ENCODE assay signal across 7 cellular contexts in the genomic region with DNA sequence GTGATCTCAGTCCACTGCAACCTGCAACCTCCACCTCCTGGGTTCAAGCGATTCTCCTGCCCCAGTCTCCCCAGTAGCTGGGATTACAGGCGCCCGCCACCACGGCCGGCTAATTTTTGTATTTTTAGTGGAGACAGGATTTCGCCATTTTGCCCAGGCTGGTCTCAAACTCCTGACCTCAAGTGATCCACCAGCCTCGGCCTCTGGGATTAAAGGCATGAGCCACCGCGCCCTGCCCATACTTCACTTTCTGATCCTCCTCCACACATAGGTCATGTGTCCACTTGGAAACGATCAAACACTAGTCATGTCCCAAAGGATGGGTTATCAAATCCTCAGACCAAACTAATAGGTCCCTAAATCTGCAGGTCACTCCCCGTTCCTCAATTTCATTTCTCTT. TPM values are rescaled to one million over a fixed set of nuclear protein-coding genes. Genes with fewer than 3 reads are reported as not detected.
DNase-seq lines count a peak whose midpoint lies in the region; ATAC-seq and TF ChIP-seq lines count a peak whose summit lies in the region.
"Not testable (repeated sequence)": the region's sequence is repeated elsewhere in the genome, so short reads cannot be mapped to it uniquely, and the experiment has no call there.
"Had no signal": no experiment of that assay in that cellular context is flagged by ENCODE, and none has a peak within 500 bp of the region (broad histone marks: within the 10 kb centered on the region; RNA-seq: fewer than 3 reads in every experiment).

No MANE protein-coding gene starts in this region.

- WGBS in heart left ventricle, 4 donors: 88 to 91% (median 90%) methylated on average over 11 of the region's 11 CpGs

- CTCF ChIA-PET in HCT116 (lab: Charles Lee) (interaction anchor here (0.6 to 1.0 kb wide), 2 partner anchors 223 to 250 kb away, joined by 3 read pairs; a partner anchor contains a TSS), MCF 10A (lab: Yijun Ruan, JAX) (interaction anchor here (0.6 to 1.0 kb wide), 2 partner anchors 251 to 712 kb away, joined by 3 to 4 read pairs; a partner anchor contains a TSS)

- H3K27me3 Mint-ChIP-seq in T-helper 2 cell treated with Interferon-gamma antibody and Interleukin-4, amounts not matched to agents 5 μg/mL and 100 μg/mL, for 36 hours (ENCODE audit: low read depth); MCF 10A (ENCODE audit: insufficient read depth, unreplicated experiment): not testable (repeated sequence)

- not testable (repeated sequence) for H4K20me1 ChIP-seq in HCT116 (ENCODE audit: insufficient read depth); neural cell (ENCODE audit: insufficient read depth)

- H3K27me3 ChIP-seq in HCT116 (ENCODE audit: insufficient read depth, low read length); heart left ventricle; neural cell (ENCODE audit: insufficient read depth, low read depth, low read length); uterus: not testable (repeated sequence)

- peak overlapping the region; percentile 89 for H3K9ac ChIP-seq in HCT116 (ENCODE audit: low read length)
- peak overlapping the region; percentile 98 for H3K9ac ChIP-seq in neural cell (ENCODE audit: low read length)

- H3K4me2 ChIP-seq in HCT116 (ENCODE audit: low read length) (peak overlapping the region; percentile 82), neural cell (ENCODE audit: low read length) (peak overlapping the region; percentile 71)

- H3K9me3 ChIP-seq in HCT116 (ENCODE audit: control insufficient read depth in 1 of 2, insufficient read depth in 1 of 2, low read depth in 1 of 2, low read length in 2 of 2); heart left ventricle; neural cell (ENCODE audit: low read length); uterus: not testable (repeated sequence)

- not testable (repeated sequence) for TF ChIP-seq EP300 in neural cell (conservative IDR thresholded peaks at IDR 0.05; ENCODE audit: poor library complexity, severe bottlenecking)

- intact Hi-C loops in HCT116 (cut with micrococcal nuclease); MCF 10A (cut with micrococcal nuclease); uterus (cut with DNase I; ENCODE audit: low total_unique reads): not testable (repeated sequence)
- intact Hi-C loops in heart left ventricle (cut with DNase I): loop anchor here in 1 of 10 donors (2.0 kb wide), 1 partner anchor 19 kb away; a partner anchor contains a TSS

- not testable (repeated sequence) for TF ChIP-seq RAD21 in HCT116 (IDR thresholded peaks at IDR 0.05; ENCODE audit: low read depth); neural cell (conservative IDR thresholded peaks at IDR 0.05)

- TF ChIP-seq CTCF in HCT116 (IDR thresholded peaks at IDR 0.05 in 2 of 3, conservative IDR thresholded peaks at IDR 0.05 in 1 of 3; ENCODE audit: borderline replicate concordance in 1 of 3, insufficient read depth in 1 of 3, low read depth in 2 of 3, low read length in 2 of 3); MCF 10A (IDR thresholded peaks at IDR 0.05; ENCODE audit: unreplicated experiment); heart left ventricle (IDR thresholded peaks at IDR 0.05); neural cell (IDR thresholded peaks at IDR 0.05; ENCODE audit: poor library complexity, severe bottlenecking); uterus (IDR thresholded peaks at IDR 0.05): not testable (repeated sequence)

- H3K36me3 ChIP-seq in HCT116 (ENCODE audit: control insufficient read depth in 1 of 2, insufficient read depth in 2 of 2, low read length in 2 of 2) (peaks cover 13 to 18% of the 10 kb centered on the region in 2 experiments; a peak in 3 of 4 replicates), heart left ventricle (peaks cover 0 to 42% (median 22%) of the 10 kb centered on the region in 9 donors)
- not testable (repeated sequence) for H3K36me3 ChIP-seq in neural cell (ENCODE audit: insufficient read depth, low read length); uterus

- H3F3A ChIP-seq in neural cell (ENCODE audit: insufficient read depth, low read length, poor library complexity, severe bottlenecking): not testable (repeated sequence)

- not testable (repeated sequence) for ATAC-seq in HCT116, heart left ventricle

- not testable (repeated sequence) for H3K9me3 Mint-ChIP-seq in T-helper 2 cell treated with Interferon-gamma antibody and Interleukin-4, amounts not matched to agents 5 μg/mL and 100 μg/mL, for 36 hours; MCF 10A (ENCODE audit: unreplicated experiment)

- not testable (repeated sequence) for DNase-seq in HCT116 (ENCODE audit: low read depth, low spot score); T-helper 2 cell treated with Interferon-gamma antibody and Interleukin-4, amounts not matched to agents 5 μg/mL and 100 μg/mL, for 36 hours (ENCODE audit: low spot score); MCF 10A (ENCODE audit: unreplicated experiment); heart left ventricle; uterus

- TF ChIP-seq POLR2A in HCT116 (IDR thresholded peaks at IDR 0.05; ENCODE audit: borderline replicate concordance, extremely low read depth, insufficient read depth, insufficient read length); heart left ventricle (IDR thresholded peaks at IDR 0.05); uterus (IDR thresholded peaks at IDR 0.05): not testable (repeated sequence)

- H3K27ac Mint-ChIP-seq in T-helper 2 cell treated with Interferon-gamma antibody and Interleukin-4, amounts not matched to agents 5 μg/mL and 100 μg/mL, for 36 hours: peak overlapping the region; percentile 97
- peak overlapping the region; percentile 93 for H3K27ac Mint-ChIP-seq in MCF 10A (ENCODE audit: low read depth, unreplicated experiment)

- POLR2A ChIA-PET in HCT116 (lab: Charles Lee): not testable (repeated sequence)
- POLR2A ChIA-PET in MCF 10A (lab: Yijun Ruan, JAX): interaction anchor here (0.6 to 3.4 kb wide), 11 partner anchors 12 to 342 kb away, joined by 3 to 35 read pairs (median 9); a partner anchor contains a TSS

- H3K27ac ChIP-seq in HCT116 (ENCODE audit: low read depth, low read length): peak overlapping the region; percentile 74
- H3K27ac ChIP-seq in heart left ventricle: peak overlapping the region in 10 of 12 donors; percentile 88 to 97 (median 92)
- peak overlapping the region; percentile 99 for H3K27ac ChIP-seq in neural cell (ENCODE audit: low read length)
- H3K27ac ChIP-seq in uterus: peak overlapping the region; percentile 86 to 96

- BruUV-seq in HCT116 (replicated peaks; lab: Mats Ljungman, UMichigan); MCF 10A (replicated peaks; lab: Mats Ljungman, UMichigan): not testable (repeated sequence)

- H3K79me2 ChIP-seq in HCT116 (ENCODE audit: insufficient read depth, low read length) (peaks cover 54% of the 10 kb centered on the region), neural cell (replicated peaks; ENCODE audit: insufficient read depth, low read length) (peaks cover 49% of the 10 kb centered on the region)

- peaks cover 15% of the 10 kb centered on the region for H3K36me3 Mint-ChIP-seq in T-helper 2 cell treated with Interferon-gamma antibody and Interleukin-4, amounts not matched to agents 5 μg/mL and 100 μg/mL, for 36 hours (ENCODE audit: low read depth)
- H3K36me3 Mint-ChIP-seq in MCF 10A (ENCODE audit: insufficient read depth, unreplicated experiment): peaks cover 35% of the 10 kb centered on the region

- not testable (repeated sequence) for H2AFZ ChIP-seq in HCT116 (ENCODE audit: low read depth, low read length, poor library complexity, severe bottlenecking); neural cell (ENCODE audit: low read depth, low read length)

- H3K4me1 ChIP-seq in HCT116 (ENCODE audit: control insufficient read depth in 1 of 2, insufficient read depth in 2 of 2, low read length in 2 of 2) (peaks cover 13 to 18% of the 10 kb centered on the region in 2 experiments; a peak in 3 of 4 replicates), heart left ventricle (peaks cover 2 to 51% (median 28%) of the 10 kb centered on the region in 12 donors), uterus (peaks cover 0 to 10% of the 10 kb centered on the region in 2 donors)

- peaks cover 28% of the 10 kb centered on the region for H3K4me1 Mint-ChIP-seq in T-helper 2 cell treated with Interferon-gamma antibody and Interleukin-4, amounts not matched to agents 5 μg/mL and 100 μg/mL, for 36 hours (ENCODE audit: low read depth)
- H3K4me1 Mint-ChIP-seq in MCF 10A (ENCODE audit: insufficient read depth, unreplicated experiment): peaks cover 27% of the 10 kb centered on the region

- H3K4me3 ChIP-seq in HCT116 (replicated peaks in 1 of 2; ENCODE audit: low read depth in 1 of 2, low read length in 2 of 2): peak overlapping the region; percentile 76 to 94
- H3K4me3 ChIP-seq in heart left ventricle: peak overlapping the region in 10 of 12 donors; percentile 72 to 95 (median 88)
- H3K4me3 ChIP-seq in neural cell (ENCODE audit: low read length): peak overlapping the region; percentile 91
- H3K4me3 ChIP-seq in uterus: peak overlapping the region in 1 of 2 donors; percentile 95

- RAD21 ChIA-PET in HCT116 (lab: Charles Lee; ENCODE audit: low non-redundant PET in 1 of 2, low total read pairs in 2 of 2, uncharacterized antibody in 2 of 2, unreplicated experiment in 2 of 2): not testable (repeated sequence)

- peak overlapping the region; percentile 97 for H3K4me3 Mint-ChIP-seq in T-helper 2 cell treated with Interferon-gamma antibody and Interleukin-4, amounts not matched to agents 5 μg/mL and 100 μg/mL, for 36 hours
- H3K4me3 Mint-ChIP-seq in MCF 10A (ENCODE audit: unreplicated experiment): peak overlapping the region; percentile 96

- not testable (repeated sequence) for H3K9me2 ChIP-seq in HCT116 (ENCODE audit: insufficient read depth); neural cell (ENCODE audit: insufficient read depth, low read length)

RNA-seq across cellular contexts. Expression of a gene that starts 1.2 kb away (rescaled TPM):
- total RNA-seq in HCT116 (2021; ENCODE audit: unreplicated experiment): 54.6 TPM
- 19.8 and 25.8 TPM in 2 replicates for polyA plus RNA-seq in HCT116 (2012)
- total RNA-seq in MCF 10A (2022): 86.7 and 98.4 TPM in 2 replicates
- 10 to 100 TPM; 14.6 to 32.0 (median 20.8) TPM for total RNA-seq in heart left ventricle
- 10 to 100 TPM; 23.0 to 43.8 TPM for polyA plus RNA-seq in heart left ventricle
- polyA plus RNA-seq in neural cell: 262 and 299 TPM in 2 replicates
- polyA minus RNA-seq in neural cell: 97.6 and 117 TPM in 2 replicates
- 10 to 100 TPM in 2 of 4 donors, 1 to 10 TPM in 1, under 1 TPM in 1; 0.51 to 22.7 (median 13.3) TPM for total RNA-seq in uterus

RNA-seq across cellular contexts. Expression of a gene that starts 17.9 kb away (rescaled TPM):
- total RNA-seq in HCT116 (2021; ENCODE audit: unreplicated experiment) (41.7 TPM), MCF 10A (2022) (21.7 and 24.4 TPM in 2 replicates), heart left ventricle (10 to 100 TPM; 11.1 to 17.3 (median 14.3) TPM), uterus (10 to 100 TPM in 3 of 4 donors, 1 to 10 TPM in 1; 4.1 to 42.4 (median 29.3) TPM)
- polyA plus RNA-seq in HCT116 (2012): 16.9 and 24.9 TPM in 2 replicates
- polyA plus RNA-seq in heart left ventricle (10 to 100 TPM; 13.2 to 23.4 TPM), neural cell (36.6 and 36.9 TPM in 2 replicates)
- polyA minus RNA-seq in neural cell: 41.1 and 45.4 TPM in 2 replicates

RNA-seq across cellular contexts. Expression of a gene that starts 44.7 kb away (rescaled TPM):
- 0.17 TPM for total RNA-seq in HCT116 (2021; ENCODE audit: unreplicated experiment)
- 0.09 and 0.15 TPM in 2 replicates for polyA plus RNA-seq in HCT116 (2012)
- not detected in 2 replicates for total RNA-seq in MCF 10A (2022)
- not detected for total RNA-seq in heart left ventricle
- polyA plus RNA-seq in heart left ventricle: not detected
- not detected in 2 replicates for polyA plus RNA-seq in neural cell
- not detected in 2 replicates for polyA minus RNA-seq in neural cell
- not detected for total RNA-seq in uterus
- total RNA-seq: cardiac septum had no signal

RNA-seq across cellular contexts. Expression of a gene that starts 55.9 kb away (rescaled TPM):
- total RNA-seq in HCT116 (2021; ENCODE audit: unreplicated experiment) (35.7 TPM), MCF 10A (2022) (17.2 and 18.2 TPM in 2 replicates), heart left ventricle (10 to 100 TPM in 5 of 9 donors, 1 to 10 TPM in 4; 8.5 to 14.8 (median 10.9) TPM), uterus (10 to 100 TPM; 12.3 to 28.7 (median 24.2) TPM)
- polyA plus RNA-seq in HCT116 (2012): 12.0 and 14.1 TPM in 2 replicates
- polyA plus RNA-seq in heart left ventricle (10 to 100 TPM in 1 of 2 donors, 1 to 10 TPM in 1; 5.0 to 15.3 TPM), neural cell (62.2 and 71.6 TPM in 2 replicates)
- 50.4 and 51.7 TPM in 2 replicates for polyA minus RNA-seq in neural cell
